Comparison of ENCODE assay signal across 8 cellular contexts in the genomic region with DNA sequence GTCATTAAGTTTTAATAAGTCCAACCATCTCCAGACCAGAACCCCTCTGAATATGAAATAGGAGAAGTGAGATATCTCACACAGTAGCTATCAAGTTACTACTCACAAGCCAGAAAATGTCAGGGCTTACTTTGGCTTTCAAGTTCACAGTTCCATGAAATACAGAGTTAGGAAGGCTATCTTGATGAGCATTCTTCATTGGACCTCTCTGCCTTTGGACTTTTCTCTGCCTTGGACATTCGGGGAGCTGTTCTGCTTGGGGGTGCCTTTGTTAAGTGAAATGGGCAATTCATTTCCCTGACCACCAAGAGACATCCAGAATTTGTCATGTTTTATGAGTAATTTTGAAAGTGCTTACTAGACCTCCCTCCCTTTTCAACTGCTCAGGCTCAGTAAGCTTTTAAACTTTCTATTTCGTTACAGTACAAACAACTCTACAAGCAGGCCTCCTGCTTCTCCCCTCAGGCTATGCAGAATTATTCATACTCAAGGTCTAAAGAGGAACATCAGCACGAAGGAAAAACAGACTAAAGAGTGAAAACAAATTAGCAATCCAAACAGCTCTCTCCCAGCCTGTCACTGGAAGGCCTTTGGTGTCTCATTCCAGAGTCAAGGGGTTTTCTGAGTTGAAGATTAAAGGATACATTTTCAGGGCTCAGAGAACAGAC.
A peak's percentile ranks its signal among the peaks of the same experiment; 100 is the strongest.
DNase-seq lines count a peak whose midpoint lies in the region; ATAC-seq and TF ChIP-seq lines count a peak whose summit lies in the region.

No MANE protein-coding gene starts in this region.

- H3K27ac Mint-ChIP-seq in WTC11 = peak overlapping the region; percentile 98
- peak overlapping the region; percentile 68 for H3K27ac Mint-ChIP-seq in nephron progenitor cell

- H3K9me3 Mint-ChIP-seq in WTC11 (peaks cover 9% of the 10 kb centered on the region), nephron progenitor cell (peaks cover 19% of the 10 kb centered on the region)

- ATAC-seq in GM19025 (IDR thresholded peaks at IDR 0.05; ENCODE audit: low read depth, unreplicated experiment) (peak; percentile 74), HG03060 (IDR thresholded peaks at IDR 0.05; ENCODE audit: low read depth, unreplicated experiment) (peak; percentile 73), WTC11 (peak; percentile 34)

- CTCF ChIA-PET in WTC11 (lab: Charles Lee) = interaction anchor here (1.0 to 4.4 kb wide), 7 partner anchors 11 to 123 kb away, joined by 3 to 22 read pairs (median 3); no protein-coding TSS in a partner anchor

- H3K4me3 Mint-ChIP-seq in WTC11 = peak overlapping the region; percentile 24; the same call in 1 of the 2 replicates
- H3K4me3 Mint-ChIP-seq in nephron progenitor cell = peak overlapping the region; percentile 29

- no peak for DNase-seq in WTC11 (ENCODE audit: low spot score)
- no peak for DNase-seq in nephron progenitor cell
- no peak for DNase-seq in mucosa of gallbladder (ENCODE audit: low spot score)
- no peak for DNase-seq in amygdala (lab: John Stamatoyannopoulos, UW)
- DNase-seq in NCI-H187 (lab: John Stamatoyannopoulos, UW) = no peak

- TF ChIP-seq CTCF in 22Rv1 (IDR thresholded peaks at IDR 0.05) = no peak
- TF ChIP-seq CTCF in WTC11 (IDR thresholded peaks at IDR 0.05) = no peak
- TF ChIP-seq CTCF in nephron progenitor cell (IDR thresholded peaks at IDR 0.05) = no peak

- H3K27me3 Mint-ChIP-seq in WTC11 (ENCODE audit: low read depth) (no peaks in the 10 kb centered on the region; the same call in 1 of the 2 replicates), nephron progenitor cell (ENCODE audit: low read depth, poor library complexity) (peaks cover 3% of the 10 kb centered on the region)

- H3K36me3 Mint-ChIP-seq in WTC11 (peaks cover 7% of the 10 kb centered on the region), nephron progenitor cell (ENCODE audit: low read depth) (peaks cover 5% of the 10 kb centered on the region)

- H3K27ac ChIP-seq in 22Rv1 = peak overlapping the region; percentile 41

- H3K4me1 Mint-ChIP-seq in WTC11 = peaks cover 73% of the 10 kb centered on the region
- H3K4me1 Mint-ChIP-seq in nephron progenitor cell = peaks cover 48% of the 10 kb centered on the region

- POLR2A ChIA-PET in WTC11 (lab: Charles Lee) = interaction anchor here (0.7 kb wide), 1 partner anchor 143 kb away, joined by 4 read pairs; no protein-coding TSS in a partner anchor

TF ChIP-seq in WTC11, 78 proteins besides CTCF, POLR2A, EP300 and RAD21:
- TF ChIP-seq ZNF138 (CRISPR knock-in tag; conservative IDR thresholded peaks at IDR 0.05) (no peak), HMGA2 (CRISPR knock-in tag; IDR thresholded peaks at IDR 0.05) (no peak), MXD4 (CRISPR knock-in tag; IDR thresholded peaks at IDR 0.05; ENCODE audit: borderline replicate concordance) (no peak), OVOL2 (CRISPR knock-in tag; IDR thresholded peaks at IDR 0.05; ENCODE audit: borderline replicate concordance) (no peak), SOX15 (CRISPR knock-in tag; IDR thresholded peaks at IDR 0.05) (no peak), ESRRA (CRISPR knock-in tag; IDR thresholded peaks at IDR 0.05; ENCODE audit: borderline replicate concordance) (no peak), RELA (CRISPR knock-in tag; IDR thresholded peaks at IDR 0.05; ENCODE audit: borderline replicate concordance) (no peak), GABPB1 (CRISPR knock-in tag; IDR thresholded peaks at IDR 0.05) (no peak), TCF7 (CRISPR knock-in tag; IDR thresholded peaks at IDR 0.05; ENCODE audit: low read depth) (no peak)
- TF ChIP-seq, protein P1, sequence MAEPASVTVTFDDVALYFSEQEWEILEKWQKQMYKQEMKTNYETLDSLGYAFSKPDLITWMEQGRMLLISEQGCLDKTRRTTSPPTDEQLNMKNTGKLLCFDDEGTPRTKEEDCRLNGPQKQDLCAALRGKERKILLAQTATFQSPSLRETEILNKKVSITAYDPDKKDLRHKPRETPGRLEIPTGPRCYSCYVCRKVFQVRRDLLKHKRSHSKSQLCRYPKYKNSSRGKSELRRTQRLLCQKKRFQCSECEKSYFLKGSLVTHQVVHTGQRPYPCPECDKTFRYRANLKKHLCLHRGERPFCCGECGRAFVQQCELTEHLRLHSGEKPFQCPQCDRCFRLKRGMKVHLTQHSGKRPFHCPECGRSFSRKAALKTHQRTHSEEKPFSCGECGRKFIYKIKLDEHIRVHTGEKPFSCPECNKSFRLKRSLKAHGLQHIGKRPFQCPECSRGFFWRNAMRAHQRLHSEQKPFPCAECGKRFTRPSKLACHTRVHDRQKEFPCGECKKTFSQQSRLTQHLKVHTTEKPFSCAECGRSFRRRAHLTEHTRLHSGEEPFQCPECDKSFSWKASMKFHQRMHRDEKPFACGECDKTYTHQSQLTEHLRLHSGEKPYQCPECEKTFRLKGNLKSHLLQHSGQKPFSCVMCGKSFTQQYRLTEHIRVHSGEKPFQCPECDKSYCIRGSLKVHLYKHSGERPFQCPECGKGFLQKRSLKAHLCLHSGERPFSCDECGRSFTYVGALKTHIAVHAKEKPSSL (CRISPR knock-in tag; conservative IDR thresholded peaks at IDR 0.05) = no peak
- TF ChIP-seq, protein P2, sequence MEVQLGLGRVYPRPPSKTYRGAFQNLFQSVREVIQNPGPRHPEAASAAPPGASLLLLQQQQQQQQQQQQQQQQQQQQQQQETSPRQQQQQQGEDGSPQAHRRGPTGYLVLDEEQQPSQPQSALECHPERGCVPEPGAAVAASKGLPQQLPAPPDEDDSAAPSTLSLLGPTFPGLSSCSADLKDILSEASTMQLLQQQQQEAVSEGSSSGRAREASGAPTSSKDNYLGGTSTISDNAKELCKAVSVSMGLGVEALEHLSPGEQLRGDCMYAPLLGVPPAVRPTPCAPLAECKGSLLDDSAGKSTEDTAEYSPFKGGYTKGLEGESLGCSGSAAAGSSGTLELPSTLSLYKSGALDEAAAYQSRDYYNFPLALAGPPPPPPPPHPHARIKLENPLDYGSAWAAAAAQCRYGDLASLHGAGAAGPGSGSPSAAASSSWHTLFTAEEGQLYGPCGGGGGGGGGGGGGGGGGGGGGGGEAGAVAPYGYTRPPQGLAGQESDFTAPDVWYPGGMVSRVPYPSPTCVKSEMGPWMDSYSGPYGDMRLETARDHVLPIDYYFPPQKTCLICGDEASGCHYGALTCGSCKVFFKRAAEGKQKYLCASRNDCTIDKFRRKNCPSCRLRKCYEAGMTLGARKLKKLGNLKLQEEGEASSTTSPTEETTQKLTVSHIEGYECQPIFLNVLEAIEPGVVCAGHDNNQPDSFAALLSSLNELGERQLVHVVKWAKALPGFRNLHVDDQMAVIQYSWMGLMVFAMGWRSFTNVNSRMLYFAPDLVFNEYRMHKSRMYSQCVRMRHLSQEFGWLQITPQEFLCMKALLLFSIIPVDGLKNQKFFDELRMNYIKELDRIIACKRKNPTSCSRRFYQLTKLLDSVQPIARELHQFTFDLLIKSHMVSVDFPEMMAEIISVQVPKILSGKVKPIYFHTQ (CRISPR knock-in tag; IDR thresholded peaks at IDR 0.05) = no peak
- TF ChIP-seq, protein P3, sequence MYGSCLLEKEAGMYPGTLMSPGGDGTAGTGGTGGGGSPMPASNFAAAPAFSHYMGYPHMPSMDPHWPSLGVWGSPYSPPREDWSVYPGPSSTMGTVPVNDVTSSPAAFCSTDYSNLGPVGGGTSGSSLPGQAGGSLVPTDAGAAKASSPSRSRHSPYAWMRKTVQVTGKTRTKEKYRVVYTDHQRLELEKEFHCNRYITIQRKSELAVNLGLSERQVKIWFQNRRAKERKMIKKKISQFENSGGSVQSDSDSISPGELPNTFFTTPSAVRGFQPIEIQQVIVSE (CRISPR knock-in tag; IDR thresholded peaks at IDR 0.05; ENCODE audit: borderline replicate concordance) = no peak
- TF ChIP-seq, protein P4, sequence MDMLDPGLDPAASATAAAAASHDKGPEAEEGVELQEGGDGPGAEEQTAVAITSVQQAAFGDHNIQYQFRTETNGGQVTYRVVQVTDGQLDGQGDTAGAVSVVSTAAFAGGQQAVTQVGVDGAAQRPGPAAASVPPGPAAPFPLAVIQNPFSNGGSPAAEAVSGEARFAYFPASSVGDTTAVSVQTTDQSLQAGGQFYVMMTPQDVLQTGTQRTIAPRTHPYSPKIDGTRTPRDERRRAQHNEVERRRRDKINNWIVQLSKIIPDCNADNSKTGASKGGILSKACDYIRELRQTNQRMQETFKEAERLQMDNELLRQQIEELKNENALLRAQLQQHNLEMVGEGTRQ (CRISPR knock-in tag; IDR thresholded peaks at IDR 0.05) = no peak
- TF ChIP-seq, protein P5, sequence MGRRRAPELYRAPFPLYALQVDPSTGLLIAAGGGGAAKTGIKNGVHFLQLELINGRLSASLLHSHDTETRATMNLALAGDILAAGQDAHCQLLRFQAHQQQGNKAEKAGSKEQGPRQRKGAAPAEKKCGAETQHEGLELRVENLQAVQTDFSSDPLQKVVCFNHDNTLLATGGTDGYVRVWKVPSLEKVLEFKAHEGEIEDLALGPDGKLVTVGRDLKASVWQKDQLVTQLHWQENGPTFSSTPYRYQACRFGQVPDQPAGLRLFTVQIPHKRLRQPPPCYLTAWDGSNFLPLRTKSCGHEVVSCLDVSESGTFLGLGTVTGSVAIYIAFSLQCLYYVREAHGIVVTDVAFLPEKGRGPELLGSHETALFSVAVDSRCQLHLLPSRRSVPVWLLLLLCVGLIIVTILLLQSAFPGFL (CRISPR knock-in tag; IDR thresholded peaks at IDR 0.05; ENCODE audit: borderline replicate concordance) = no peak
- TF ChIP-seq, protein P6, sequence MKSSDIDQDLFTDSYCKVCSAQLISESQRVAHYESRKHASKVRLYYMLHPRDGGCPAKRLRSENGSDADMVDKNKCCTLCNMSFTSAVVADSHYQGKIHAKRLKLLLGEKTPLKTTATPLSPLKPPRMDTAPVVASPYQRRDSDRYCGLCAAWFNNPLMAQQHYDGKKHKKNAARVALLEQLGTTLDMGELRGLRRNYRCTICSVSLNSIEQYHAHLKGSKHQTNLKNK (CRISPR knock-in tag; IDR thresholded peaks at IDR 0.05) = no peak
- TF ChIP-seq, protein P7, sequence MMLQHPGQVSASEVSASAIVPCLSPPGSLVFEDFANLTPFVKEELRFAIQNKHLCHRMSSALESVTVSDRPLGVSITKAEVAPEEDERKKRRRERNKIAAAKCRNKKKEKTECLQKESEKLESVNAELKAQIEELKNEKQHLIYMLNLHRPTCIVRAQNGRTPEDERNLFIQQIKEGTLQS (CRISPR knock-in tag; conservative IDR thresholded peaks at IDR 0.05) = no peak
